ENCODE assay signal across 2 cellular contexts in the genomic region with DNA sequence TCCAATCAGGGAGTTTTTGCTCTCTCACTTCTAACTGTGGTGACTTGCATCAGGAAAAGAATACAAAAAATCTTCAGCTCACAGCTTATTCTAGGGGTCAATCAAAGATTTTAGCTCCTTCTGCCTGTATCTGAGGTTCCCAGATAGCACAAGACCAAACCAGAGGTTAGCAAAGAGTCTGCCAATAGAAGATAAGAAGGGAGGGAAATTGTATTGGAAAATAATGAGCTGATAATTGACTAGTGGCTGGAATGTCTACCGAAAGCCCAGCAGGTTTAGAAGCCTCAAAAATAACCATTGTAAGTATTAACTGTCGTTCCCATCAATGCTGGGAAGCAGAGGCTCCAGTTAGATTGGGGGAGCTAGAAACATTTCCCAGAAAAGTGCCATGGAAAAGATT.
TF ChIP-seq lines count a peak whose summit lies in the region.

No MANE protein-coding gene starts in this region.

TF ChIP-seq in GM23338, 12 proteins besides CTCF, POLR2A, EP300 and RAD21 (continues in another document):
- no peak for TF ChIP-seq EZH2 (IDR thresholded peaks at IDR 0.05; ENCODE audit: low read depth, unreplicated experiment)
- no peak for TF ChIP-seq JUNB (IDR thresholded peaks at IDR 0.05; ENCODE audit: unreplicated experiment)
- TF ChIP-seq ZNF114 (CRISPR knock-in tag; IDR thresholded peaks at IDR 0.05): no peak
- no peak for TF ChIP-seq ZNF331 (CRISPR knock-in tag; IDR thresholded peaks at IDR 0.05; ENCODE audit: low read depth)
- TF ChIP-seq CREB1 (CRISPR knock-in tag; IDR thresholded peaks at IDR 0.05; ENCODE audit: low read depth): no peak
- TF ChIP-seq, protein P1, sequence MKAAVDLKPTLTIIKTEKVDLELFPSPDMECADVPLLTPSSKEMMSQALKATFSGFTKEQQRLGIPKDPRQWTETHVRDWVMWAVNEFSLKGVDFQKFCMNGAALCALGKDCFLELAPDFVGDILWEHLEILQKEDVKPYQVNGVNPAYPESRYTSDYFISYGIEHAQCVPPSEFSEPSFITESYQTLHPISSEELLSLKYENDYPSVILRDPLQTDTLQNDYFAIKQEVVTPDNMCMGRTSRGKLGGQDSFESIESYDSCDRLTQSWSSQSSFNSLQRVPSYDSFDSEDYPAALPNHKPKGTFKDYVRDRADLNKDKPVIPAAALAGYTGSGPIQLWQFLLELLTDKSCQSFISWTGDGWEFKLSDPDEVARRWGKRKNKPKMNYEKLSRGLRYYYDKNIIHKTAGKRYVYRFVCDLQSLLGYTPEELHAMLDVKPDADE (IDR thresholded peaks at IDR 0.05): no peak
- TF ChIP-seq NANOG (IDR thresholded peaks at IDR 0.05; ENCODE audit: borderline replicate concordance): no peak
- TF ChIP-seq, protein P2, sequence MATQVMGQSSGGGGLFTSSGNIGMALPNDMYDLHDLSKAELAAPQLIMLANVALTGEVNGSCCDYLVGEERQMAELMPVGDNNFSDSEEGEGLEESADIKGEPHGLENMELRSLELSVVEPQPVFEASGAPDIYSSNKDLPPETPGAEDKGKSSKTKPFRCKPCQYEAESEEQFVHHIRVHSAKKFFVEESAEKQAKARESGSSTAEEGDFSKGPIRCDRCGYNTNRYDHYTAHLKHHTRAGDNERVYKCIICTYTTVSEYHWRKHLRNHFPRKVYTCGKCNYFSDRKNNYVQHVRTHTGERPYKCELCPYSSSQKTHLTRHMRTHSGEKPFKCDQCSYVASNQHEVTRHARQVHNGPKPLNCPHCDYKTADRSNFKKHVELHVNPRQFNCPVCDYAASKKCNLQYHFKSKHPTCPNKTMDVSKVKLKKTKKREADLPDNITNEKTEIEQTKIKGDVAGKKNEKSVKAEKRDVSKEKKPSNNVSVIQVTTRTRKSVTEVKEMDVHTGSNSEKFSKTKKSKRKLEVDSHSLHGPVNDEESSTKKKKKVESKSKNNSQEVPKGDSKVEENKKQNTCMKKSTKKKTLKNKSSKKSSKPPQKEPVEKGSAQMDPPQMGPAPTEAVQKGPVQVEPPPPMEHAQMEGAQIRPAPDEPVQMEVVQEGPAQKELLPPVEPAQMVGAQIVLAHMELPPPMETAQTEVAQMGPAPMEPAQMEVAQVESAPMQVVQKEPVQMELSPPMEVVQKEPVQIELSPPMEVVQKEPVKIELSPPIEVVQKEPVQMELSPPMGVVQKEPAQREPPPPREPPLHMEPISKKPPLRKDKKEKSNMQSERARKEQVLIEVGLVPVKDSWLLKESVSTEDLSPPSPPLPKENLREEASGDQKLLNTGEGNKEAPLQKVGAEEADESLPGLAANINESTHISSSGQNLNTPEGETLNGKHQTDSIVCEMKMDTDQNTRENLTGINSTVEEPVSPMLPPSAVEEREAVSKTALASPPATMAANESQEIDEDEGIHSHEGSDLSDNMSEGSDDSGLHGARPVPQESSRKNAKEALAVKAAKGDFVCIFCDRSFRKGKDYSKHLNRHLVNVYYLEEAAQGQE (IDR thresholded peaks at IDR 0.05; ENCODE audit: unreplicated experiment): no peak
- TF ChIP-seq, protein P3, sequence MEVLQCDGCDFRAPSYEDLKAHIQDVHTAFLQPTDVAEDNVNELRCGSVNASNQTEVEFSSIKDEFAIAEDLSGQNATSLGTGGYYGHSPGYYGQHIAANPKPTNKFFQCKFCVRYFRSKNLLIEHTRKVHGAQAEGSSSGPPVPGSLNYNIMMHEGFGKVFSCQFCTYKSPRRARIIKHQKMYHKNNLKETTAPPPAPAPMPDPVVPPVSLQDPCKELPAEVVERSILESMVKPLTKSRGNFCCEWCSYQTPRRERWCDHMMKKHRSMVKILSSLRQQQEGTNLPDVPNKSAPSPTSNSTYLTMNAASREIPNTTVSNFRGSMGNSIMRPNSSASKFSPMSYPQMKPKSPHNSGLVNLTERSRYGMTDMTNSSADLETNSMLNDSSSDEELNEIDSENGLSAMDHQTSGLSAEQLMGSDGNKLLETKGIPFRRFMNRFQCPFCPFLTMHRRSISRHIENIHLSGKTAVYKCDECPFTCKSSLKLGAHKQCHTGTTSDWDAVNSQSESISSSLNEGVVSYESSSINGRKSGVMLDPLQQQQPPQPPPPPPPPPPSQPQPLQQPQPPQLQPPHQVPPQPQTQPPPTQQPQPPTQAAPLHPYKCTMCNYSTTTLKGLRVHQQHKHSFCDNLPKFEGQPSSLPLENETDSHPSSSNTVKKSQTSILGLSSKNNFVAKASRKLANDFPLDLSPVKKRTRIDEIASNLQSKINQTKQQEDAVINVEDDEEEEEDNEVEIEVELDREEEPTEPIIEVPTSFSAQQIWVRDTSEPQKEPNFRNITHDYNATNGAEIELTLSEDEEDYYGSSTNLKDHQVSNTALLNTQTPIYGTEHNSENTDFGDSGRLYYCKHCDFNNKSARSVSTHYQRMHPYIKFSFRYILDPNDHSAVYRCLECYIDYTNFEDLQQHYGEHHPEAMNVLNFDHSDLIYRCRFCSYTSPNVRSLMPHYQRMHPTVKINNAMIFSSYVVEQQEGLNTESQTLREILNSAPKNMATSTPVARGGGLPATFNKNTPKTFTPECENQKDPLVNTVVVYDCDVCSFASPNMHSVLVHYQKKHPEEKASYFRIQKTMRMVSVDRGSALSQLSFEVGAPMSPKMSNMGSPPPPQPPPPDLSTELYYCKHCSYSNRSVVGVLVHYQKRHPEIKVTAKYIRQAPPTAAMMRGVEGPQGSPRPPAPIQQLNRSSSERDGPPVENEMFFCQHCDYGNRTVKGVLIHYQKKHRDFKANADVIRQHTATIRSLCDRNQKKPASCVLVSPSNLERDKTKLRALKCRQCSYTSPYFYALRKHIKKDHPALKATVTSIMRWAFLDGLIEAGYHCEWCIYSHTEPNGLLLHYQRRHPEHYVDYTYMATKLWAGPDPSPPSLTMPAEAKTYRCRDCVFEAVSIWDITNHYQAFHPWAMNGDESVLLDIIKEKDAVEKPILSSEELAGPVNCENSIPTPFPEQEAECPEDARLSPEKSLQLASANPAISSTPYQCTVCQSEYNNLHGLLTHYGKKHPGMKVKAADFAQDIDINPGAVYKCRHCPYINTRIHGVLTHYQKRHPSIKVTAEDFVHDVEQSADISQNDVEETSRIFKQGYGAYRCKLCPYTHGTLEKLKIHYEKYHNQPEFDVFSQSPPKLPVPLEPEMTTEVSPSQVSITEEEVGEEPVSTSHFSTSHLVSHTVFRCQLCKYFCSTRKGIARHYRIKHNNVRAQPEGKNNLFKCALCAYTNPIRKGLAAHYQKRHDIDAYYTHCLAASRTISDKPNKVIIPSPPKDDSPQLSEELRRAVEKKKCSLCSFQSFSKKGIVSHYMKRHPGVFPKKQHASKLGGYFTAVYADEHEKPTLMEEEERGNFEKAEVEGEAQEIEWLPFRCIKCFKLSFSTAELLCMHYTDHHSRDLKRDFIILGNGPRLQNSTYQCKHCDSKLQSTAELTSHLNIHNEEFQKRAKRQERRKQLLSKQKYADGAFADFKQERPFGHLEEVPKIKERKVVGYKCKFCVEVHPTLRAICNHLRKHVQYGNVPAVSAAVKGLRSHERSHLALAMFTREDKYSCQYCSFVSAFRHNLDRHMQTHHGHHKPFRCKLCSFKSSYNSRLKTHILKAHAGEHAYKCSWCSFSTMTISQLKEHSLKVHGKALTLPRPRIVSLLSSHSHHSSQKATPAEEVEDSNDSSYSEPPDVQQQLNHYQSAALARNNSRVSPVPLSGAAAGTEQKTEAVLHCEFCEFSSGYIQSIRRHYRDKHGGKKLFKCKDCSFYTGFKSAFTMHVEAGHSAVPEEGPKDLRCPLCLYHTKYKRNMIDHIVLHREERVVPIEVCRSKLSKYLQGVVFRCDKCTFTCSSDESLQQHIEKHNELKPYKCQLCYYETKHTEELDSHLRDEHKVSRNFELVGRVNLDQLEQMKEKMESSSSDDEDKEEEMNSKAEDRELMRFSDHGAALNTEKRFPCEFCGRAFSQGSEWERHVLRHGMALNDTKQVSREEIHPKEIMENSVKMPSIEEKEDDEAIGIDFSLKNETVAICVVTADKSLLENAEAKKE (CRISPR knock-in tag; IDR thresholded peaks at IDR 0.05): no peak
- TF ChIP-seq EZH2phosphoT487 (IDR thresholded peaks at IDR 0.05; ENCODE audit: unreplicated experiment): no peak

TF ChIP-seq in IMR-90, 13 proteins besides CTCF, POLR2A, EP300 and RAD21:
- TF ChIP-seq CHD1 (IDR thresholded peaks at IDR 0.05; ENCODE audit: low read depth, low read length): no peak
- no peak for TF ChIP-seq MXI1 (IDR thresholded peaks at IDR 0.05; ENCODE audit: borderline replicate concordance, low read depth, low read length)
- TF ChIP-seq RCOR1 (IDR thresholded peaks at IDR 0.05; ENCODE audit: insufficient replicate concordance, low read length): no peak
- TF ChIP-seq SMC3 (IDR thresholded peaks at IDR 0.05; ENCODE audit: low read depth, low read length): no peak
- TF ChIP-seq, protein P4, sequence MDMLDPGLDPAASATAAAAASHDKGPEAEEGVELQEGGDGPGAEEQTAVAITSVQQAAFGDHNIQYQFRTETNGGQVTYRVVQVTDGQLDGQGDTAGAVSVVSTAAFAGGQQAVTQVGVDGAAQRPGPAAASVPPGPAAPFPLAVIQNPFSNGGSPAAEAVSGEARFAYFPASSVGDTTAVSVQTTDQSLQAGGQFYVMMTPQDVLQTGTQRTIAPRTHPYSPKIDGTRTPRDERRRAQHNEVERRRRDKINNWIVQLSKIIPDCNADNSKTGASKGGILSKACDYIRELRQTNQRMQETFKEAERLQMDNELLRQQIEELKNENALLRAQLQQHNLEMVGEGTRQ (IDR thresholded peaks at IDR 0.05; ENCODE audit: low read depth, low read length): no peak
- TF ChIP-seq, protein P5, sequence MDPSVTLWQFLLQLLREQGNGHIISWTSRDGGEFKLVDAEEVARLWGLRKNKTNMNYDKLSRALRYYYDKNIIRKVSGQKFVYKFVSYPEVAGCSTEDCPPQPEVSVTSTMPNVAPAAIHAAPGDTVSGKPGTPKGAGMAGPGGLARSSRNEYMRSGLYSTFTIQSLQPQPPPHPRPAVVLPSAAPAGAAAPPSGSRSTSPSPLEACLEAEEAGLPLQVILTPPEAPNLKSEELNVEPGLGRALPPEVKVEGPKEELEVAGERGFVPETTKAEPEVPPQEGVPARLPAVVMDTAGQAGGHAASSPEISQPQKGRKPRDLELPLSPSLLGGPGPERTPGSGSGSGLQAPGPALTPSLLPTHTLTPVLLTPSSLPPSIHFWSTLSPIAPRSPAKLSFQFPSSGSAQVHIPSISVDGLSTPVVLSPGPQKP (IDR thresholded peaks at IDR 0.05; ENCODE audit: borderline replicate concordance, low read depth, low read length): no peak
- TF ChIP-seq MAFK (IDR thresholded peaks at IDR 0.05; ENCODE audit: low read depth, low read length): no peak
